24 cellular contexts compared by ENCODE assay signal in the genomic region with DNA sequence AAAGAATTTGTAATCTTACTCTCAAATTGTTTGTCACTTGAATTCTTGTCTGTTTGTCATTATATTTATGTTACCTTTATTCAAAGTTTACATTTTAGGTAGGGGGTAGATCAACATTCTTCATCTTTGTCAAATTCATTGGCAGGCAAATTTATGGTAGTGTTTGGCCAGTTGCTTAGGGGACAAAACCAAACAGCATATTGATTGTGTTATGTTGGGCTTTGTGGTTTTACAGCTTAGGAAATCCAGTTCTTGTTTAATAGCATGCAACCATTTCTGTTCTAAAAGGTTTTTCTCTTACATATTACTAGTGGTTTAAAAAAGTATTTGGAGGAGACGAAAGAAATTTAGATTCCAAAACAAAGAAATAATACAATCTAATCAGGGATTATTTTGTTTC.
DNase-seq lines count a peak whose midpoint lies in the region; ATAC-seq and TF ChIP-seq lines count a peak whose summit lies in the region.
"Had no signal": no experiment of that assay in that cellular context is flagged by ENCODE, and none has a peak within 500 bp of the region (broad histone marks: within the 10 kb centered on the region; RNA-seq: fewer than 3 reads in every experiment).

No MANE protein-coding gene starts in this region.

- TF ChIP-seq CTCF in astrocyte of the spinal cord (IDR thresholded peaks at IDR 0.05; ENCODE audit: low read depth, low read length) = no peak

- in situ Hi-C loops in astrocyte of the spinal cord (cut with HindIII; ENCODE audit: low sequenced_read_pairs) = no loop called here

- H3K4me1 Mint-ChIP-seq in activated naive CD8-positive, alpha-beta T cell treated with anti-CD3 and anti-CD28 coated beads, Interleukin-2, amount 50 U/mL, for 24 hours = no peaks in the 10 kb centered on the region
- H3K4me1 Mint-ChIP-seq: activated CD4-positive, alpha-beta T cell treated with anti-CD3 and anti-CD28 coated beads, Interleukin-2, amount 10 ng/mL, durations not matched to agents 7 days and 5 days; activated naive CD8-positive, alpha-beta T cell treated with anti-CD3 and anti-CD28 coated beads, Interleukin-2, amount 10 ng/mL, durations not matched to agents 7 days and 5 days had no signal

- no peak overlapping the region for H3K27ac Mint-ChIP-seq in activated naive CD8-positive, alpha-beta T cell treated with anti-CD3 and anti-CD28 coated beads, Interleukin-2, amount 50 U/mL, for 24 hours
- H3K27ac Mint-ChIP-seq: activated CD4-positive, alpha-beta T cell treated with anti-CD3 and anti-CD28 coated beads, Interleukin-2, amount 10 ng/mL, durations not matched to agents 7 days and 5 days; activated naive CD8-positive, alpha-beta T cell treated with anti-CD3 and anti-CD28 coated beads, Interleukin-2, amount 10 ng/mL, durations not matched to agents 7 days and 5 days; HFFc6; stimulated activated naive CD8-positive, alpha-beta T cell treated with anti-CD3 and anti-CD28 coated beads, Interleukin-15, Interleukin-2, amounts not matched to agents 100 ng/mL and 50 ng/mL, for 24 hours had no signal

- ATAC-seq in activated naive CD8-positive, alpha-beta T cell treated with anti-CD3 and anti-CD28 coated beads, Interleukin-2, amount 50 U/mL, for 24 hours = no peak
- ATAC-seq: gastroesophageal sphincter, PC-3 had no signal

- H3K4me3 ChIP-seq in astrocyte of the spinal cord (ENCODE audit: low read depth, low read length) = no peak overlapping the region
- H3K4me3 ChIP-seq: BLaER1, coronary artery, gastroesophageal sphincter, tibial nerve had no signal

- peak; percentile 9 for DNase-seq in NCI-H1048 (lab: John Stamatoyannopoulos, UW)
- peak; percentile 40 for DNase-seq in astrocyte of the spinal cord (ENCODE audit: low read depth, low spot score)
- DNase-seq in foreskin melanocyte = peak; percentile 61
- no peak for DNase-seq in hypothalamus (lab: John Stamatoyannopoulos, UW)
- no peak for DNase-seq in NOMO-1 treated with DMSO at 0.1 percent for 48 hours (lab: John Stamatoyannopoulos, UW; ENCODE audit: unreplicated experiment)
- DNase-seq in DMS79 treated with DMSO at 0.1 percent for 48 hours (lab: John Stamatoyannopoulos, UW) = no peak
- no peak for DNase-seq in activated naive CD8-positive, alpha-beta T cell treated with anti-CD3 and anti-CD28 coated beads, Interleukin-2, amount 50 U/mL, for 24 hours
- DNase-seq: activated CD4-positive, alpha-beta T cell treated with anti-CD3 and anti-CD28 coated beads, Interleukin-2, amount 10 ng/mL, durations not matched to agents 7 days and 5 days; activated naive CD8-positive, alpha-beta T cell treated with anti-CD3 and anti-CD28 coated beads, Interleukin-2, amount 10 ng/mL, durations not matched to agents 7 days and 5 days; HFFc6; Kasumi-1; kidney glomerular epithelial cell; NCI-H1092; NCI-H187 treated with DMSO at 0.1 percent for 48 hours; NCI-H226; PC-3; SHP77; stimulated activated CD4-positive, alpha-beta T cell treated with anti-CD3 and anti-CD28 coated beads, Interleukin-4, amount 100 ng/mL, for 4 hours; T-helper 1 cell had no signal

- peaks cover 7% of the 10 kb centered on the region for H3K27me3 Mint-ChIP-seq in activated naive CD8-positive, alpha-beta T cell treated with anti-CD3 and anti-CD28 coated beads, Interleukin-2, amount 50 U/mL, for 24 hours

- H3K4me3 Mint-ChIP-seq in activated naive CD8-positive, alpha-beta T cell treated with anti-CD3 and anti-CD28 coated beads, Interleukin-2, amount 50 U/mL, for 24 hours = no peak overlapping the region
- H3K4me3 Mint-ChIP-seq: activated CD4-positive, alpha-beta T cell treated with anti-CD3 and anti-CD28 coated beads, Interleukin-2, amount 10 ng/mL, durations not matched to agents 7 days and 5 days; activated naive CD8-positive, alpha-beta T cell treated with anti-CD3 and anti-CD28 coated beads, Interleukin-2, amount 10 ng/mL, durations not matched to agents 7 days and 5 days; HFFc6; stimulated activated naive CD8-positive, alpha-beta T cell treated with anti-CD3 and anti-CD28 coated beads, Interleukin-15, Interleukin-2, amounts not matched to agents 100 ng/mL and 50 ng/mL, for 24 hours had no signal

- H3K36me3 Mint-ChIP-seq in activated naive CD8-positive, alpha-beta T cell treated with anti-CD3 and anti-CD28 coated beads, Interleukin-2, amount 50 U/mL, for 24 hours (ENCODE audit: low read depth) = no peaks in the 10 kb centered on the region
- H3K36me3 Mint-ChIP-seq: activated naive CD8-positive, alpha-beta T cell treated with anti-CD3 and anti-CD28 coated beads, Interleukin-2, amount 10 ng/mL, durations not matched to agents 7 days and 5 days had no signal

- no peaks in the 10 kb centered on the region for H3K9me3 Mint-ChIP-seq in activated naive CD8-positive, alpha-beta T cell treated with anti-CD3 and anti-CD28 coated beads, Interleukin-2, amount 50 U/mL, for 24 hours
- H3K9me3 Mint-ChIP-seq: activated CD4-positive, alpha-beta T cell treated with anti-CD3 and anti-CD28 coated beads, Interleukin-2, amount 10 ng/mL, durations not matched to agents 7 days and 5 days; activated naive CD8-positive, alpha-beta T cell treated with anti-CD3 and anti-CD28 coated beads, Interleukin-2, amount 10 ng/mL, durations not matched to agents 7 days and 5 days; HFFc6; stimulated activated naive CD8-positive, alpha-beta T cell treated with anti-CD3 and anti-CD28 coated beads, Interleukin-15, Interleukin-2, amounts not matched to agents 100 ng/mL and 50 ng/mL, for 24 hours had no signal

Comparison
In these comparisons a context has a peak if more than half of its experiments do, and no peak if none do; other contexts are left out.
1. DNase-seq: peak in NCI-H1048 (single experiment), astrocyte of the spinal cord (single experiment) and foreskin melanocyte (single experiment); none in hypothalamus (0 of 51), NOMO-1 treated with DMSO at 0.1 percent for 48 hours (single experiment), DMS79 treated with DMSO at 0.1 percent for 48 hours (single experiment) and activated naive CD8-positive, alpha-beta T cell treated with anti-CD3 and anti-CD28 coated beads, Interleukin-2, amount 50 U/mL, for 24 hours (single experiment).